10 cellular contexts compared by ENCODE assay signal in genomic region chr11:128473631-128474030, GRCh38.
DNase-seq lines count a peak whose midpoint lies in the region; ATAC-seq and TF ChIP-seq lines count a peak whose summit lies in the region.
"Had no signal": no experiment of that assay in that cellular context is flagged by ENCODE, and none has a peak within 500 bp of the region (broad histone marks: within the 10 kb centered on the region; RNA-seq: fewer than 3 reads in every experiment).

No MANE protein-coding gene starts in this region.

- ATAC-seq in gastroesophageal sphincter: peak; percentile 20

- H3K4me3 ChIP-seq in left ventricle myocardium inferior (no peak overlapping the region), right atrium auricular region (no peak overlapping the region), gastroesophageal sphincter (no peak overlapping the region), vagina (no peak overlapping the region), BE2C (ENCODE audit: low read depth, low read length) (no peak overlapping the region)

- TF ChIP-seq POLR2A in gastroesophageal sphincter (IDR thresholded peaks at IDR 0.05) (no peak), vagina (IDR thresholded peaks at IDR 0.05) (no peak)

- H3K9me3 ChIP-seq in left ventricle myocardium inferior (replicated peaks): no peaks in the 10 kb centered on the region
- no peaks in the 10 kb centered on the region for H3K9me3 ChIP-seq in right atrium auricular region
- no peaks in the 10 kb centered on the region for H3K9me3 ChIP-seq in gastroesophageal sphincter
- no peaks in the 10 kb centered on the region for H3K9me3 ChIP-seq in vagina
- no peaks in the 10 kb centered on the region for H3K9me3 ChIP-seq in BE2C

- intact Hi-C loops in left ventricle myocardium inferior (cut with micrococcal nuclease): no loop called here
- intact Hi-C loops in vagina (cut with DNase I): no loop called here

- TF ChIP-seq CTCF in left ventricle myocardium inferior (IDR thresholded peaks at IDR 0.05; ENCODE audit: borderline replicate concordance) (no peak), right atrium auricular region (IDR thresholded peaks at IDR 0.05) (no peak), gastroesophageal sphincter (IDR thresholded peaks at IDR 0.05) (no peak), vagina (IDR thresholded peaks at IDR 0.05) (no peak), BE2C (IDR thresholded peaks at IDR 0.05; ENCODE audit: low read depth, low read length) (no peak)

- WGBS in gastroesophageal sphincter (ENCODE audit: low coverage in 1 of 2), 2 donors: 20 to 52% methylated on average over 2 to 3 of the region's 4 CpGs

- no peaks in the 10 kb centered on the region for H3K27me3 ChIP-seq in left ventricle myocardium inferior (ENCODE audit: low read depth)
- H3K27me3 ChIP-seq in right atrium auricular region: no peaks in the 10 kb centered on the region
- no peaks in the 10 kb centered on the region for H3K27me3 ChIP-seq in gastroesophageal sphincter
- no peaks in the 10 kb centered on the region for H3K27me3 ChIP-seq in vagina
- no peaks in the 10 kb centered on the region for H3K27me3 ChIP-seq in BE2C

- no peak for DNase-seq in left ventricle myocardium inferior
- DNase-seq in right atrium auricular region (ENCODE audit: low spot score): no peak
- DNase-seq in SHP77 treated with DMSO at 0.1 percent for 48 hours (lab: John Stamatoyannopoulos, UW): peak; percentile 49
- no peak for DNase-seq in vagina (ENCODE audit: extremely low spot score in 2 of 2)
- no peak for DNase-seq in CD1c-positive myeloid dendritic cell (ENCODE audit: extremely low spot score)
- no peak for DNase-seq in COR-L47 (lab: John Stamatoyannopoulos, UW)
- no peak for DNase-seq in BE2C
- DNase-seq: NCI-H1694; stimulated activated CD4-positive, alpha-beta T cell treated with anti-CD3 and anti-CD28 coated beads, Interleukin-4, amount 100 ng/mL, for 4 hours had no signal

- H3K27ac ChIP-seq in left ventricle myocardium inferior (replicated peaks) (peak overlapping the region; percentile 85), right atrium auricular region (peak overlapping the region in 1 of 2 donors; percentile 47), gastroesophageal sphincter (peak overlapping the region in 2 of 4 donors; percentile 38 to 73), vagina (peak overlapping the region; percentile 77)

- TF ChIP-seq EP300 in gastroesophageal sphincter (IDR thresholded peaks at IDR 0.05): no peak

- H3K4me1 ChIP-seq in left ventricle myocardium inferior (peaks cover 98% of the 10 kb centered on the region), right atrium auricular region (peaks cover 2 to 87% of the 10 kb centered on the region in 2 donors), gastroesophageal sphincter (peaks cover 0 to 85% (median 19%) of the 10 kb centered on the region in 3 donors), vagina (peaks cover 82% of the 10 kb centered on the region), BE2C (peaks cover 4% of the 10 kb centered on the region; the same call in 1 of the 2 replicates)

- peaks cover 59% of the 10 kb centered on the region for H3K36me3 ChIP-seq in left ventricle myocardium inferior
- peaks cover 28% of the 10 kb centered on the region for H3K36me3 ChIP-seq in right atrium auricular region
- peaks cover 0 to 48% of the 10 kb centered on the region in 2 donors for H3K36me3 ChIP-seq in gastroesophageal sphincter
- H3K36me3 ChIP-seq in vagina: peaks cover 0 to 17% of the 10 kb centered on the region in 2 donors
- no peaks in the 10 kb centered on the region for H3K36me3 ChIP-seq in BE2C
